22 cellular contexts compared by ENCODE assay signal in the genomic region with DNA sequence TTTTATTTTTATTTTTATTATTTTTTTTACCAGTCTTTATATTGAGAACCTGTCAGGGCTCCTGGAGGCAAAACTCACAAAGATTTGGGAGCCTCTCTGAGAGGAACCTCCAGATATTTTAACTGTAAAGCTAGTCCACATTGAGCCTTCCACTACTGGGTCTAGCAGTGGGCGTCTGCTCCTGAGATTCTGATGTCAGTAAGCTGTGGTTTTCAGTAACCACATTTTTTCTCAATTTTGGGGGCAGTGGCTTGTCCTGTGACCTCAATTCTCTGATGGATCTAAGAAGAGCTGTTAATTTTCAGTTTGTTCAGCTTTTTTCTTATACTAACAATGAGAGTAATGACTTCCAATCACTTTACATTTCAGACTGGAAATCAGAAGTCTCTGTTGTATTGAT. TPM values are rescaled to one million over a fixed set of nuclear protein-coding genes. Genes with fewer than 3 reads are reported as not detected.
DNase-seq lines count a peak whose midpoint lies in the region; ATAC-seq, FAIRE-seq and TF ChIP-seq lines count a peak whose summit lies in the region.
"Had no signal": no experiment of that assay in that cellular context is flagged by ENCODE, and none has a peak within 500 bp of the region (broad histone marks: within the 10 kb centered on the region; RNA-seq: fewer than 3 reads in every experiment).

No MANE protein-coding gene starts in this region.

- DNase-seq in natural killer cell (no peak), MV-4-11 (lab: John Stamatoyannopoulos, UW) (peak; percentile 45), astrocyte (ENCODE audit: low read depth) (no peak), HUDEP-2 (lab: John Stamatoyannopoulos, UW; ENCODE audit: unreplicated experiment in 76 of 76) (no peak), GM12891 (ENCODE audit: insufficient read length, low spot score) (no peak)
- no peak for DNase-seq in natural killer cell treated with Interleukin-12 subunit alpha and Interleukin-12 subunit beta and Interleukin-15 and Interleukin-18, amount 100 ng/mL, for 72 hours (ENCODE audit: low spot score)
- DNase-seq in activated naive CD4-positive, alpha-beta T cell treated with anti-CD3 and anti-CD28 coated beads for 36 hours = no peak
- DNase-seq in stimulated activated CD4-positive, alpha-beta T cell treated with anti-CD3 and anti-CD28 coated beads, Interleukin-4, amount 100 ng/mL, for 24 hours = no peak
- DNase-seq: DMS79, NCI-H1092, NCI-H146, NCI-H2081 treated with DMSO at 0.1 percent for 48 hours, NCI-H524, Peyer's patch, SK-N-SH had no signal

- intact Hi-C loops in natural killer cell (cut with micrococcal nuclease) = no loop called here
- intact Hi-C loops in activated naive CD4-positive, alpha-beta T cell treated with anti-CD3 and anti-CD28 coated beads for 36 hours (cut with micrococcal nuclease) = no loop called here

- TF ChIP-seq POLR2A in GM12891 (IDR thresholded peaks at IDR 0.05; ENCODE audit: low read depth, low read length) = no peak

- H3K4me2 ChIP-seq in astrocyte (ENCODE audit: low read length) = no peak overlapping the region
- H3K4me2 ChIP-seq: SK-N-SH had no signal

- H3K36me3 ChIP-seq in astrocyte (ENCODE audit: insufficient read depth, low read length) = no peaks in the 10 kb centered on the region
- H3K36me3 ChIP-seq: Peyer's patch had no signal

- H3K27ac Mint-ChIP-seq in natural killer cell = no peak overlapping the region
- H3K27ac Mint-ChIP-seq in natural killer cell treated with Interleukin-12 subunit alpha and Interleukin-12 subunit beta and Interleukin-15 and Interleukin-18, amount 100 ng/mL, for 72 hours = no peak overlapping the region
- H3K27ac Mint-ChIP-seq in astrocyte (ENCODE audit: unreplicated experiment) = no peak overlapping the region
- H3K27ac Mint-ChIP-seq in activated naive CD4-positive, alpha-beta T cell treated with anti-CD3 and anti-CD28 coated beads for 36 hours = no peak overlapping the region

- H3K4me1 Mint-ChIP-seq in natural killer cell (peaks cover 21 to 27% of the 10 kb centered on the region in 2 donors), astrocyte (ENCODE audit: low read depth, unreplicated experiment) (peaks cover 12% of the 10 kb centered on the region)
- peaks cover 10 to 12% of the 10 kb centered on the region in 2 donors for H3K4me1 Mint-ChIP-seq in natural killer cell treated with Interleukin-12 subunit alpha and Interleukin-12 subunit beta and Interleukin-15 and Interleukin-18, amount 100 ng/mL, for 72 hours (ENCODE audit: low read depth in 2 of 2)
- peaks cover 11% of the 10 kb centered on the region for H3K4me1 Mint-ChIP-seq in activated naive CD4-positive, alpha-beta T cell treated with anti-CD3 and anti-CD28 coated beads for 36 hours (ENCODE audit: low read depth)

- H3K79me2 ChIP-seq in astrocyte (ENCODE audit: insufficient read depth, low read length) = peaks cover 15% of the 10 kb centered on the region

- TF ChIP-seq CTCF in natural killer cell (IDR thresholded peaks at IDR 0.05) (no peak), astrocyte (IDR thresholded peaks at IDR 0.05; ENCODE audit: insufficient read depth, low read depth, low read length) (no peak)

- no peak overlapping the region for H3K4me3 ChIP-seq in astrocyte (ENCODE audit: insufficient read depth, low read depth, low read length)
- H3K4me3 ChIP-seq: BLaER1 treated with 17β-estradiol and CSF1 and Interleukin-3, amounts not matched to agents 10 nM and 100 nM; Peyer's patch had no signal

- no peaks in the 10 kb centered on the region for H3K9me3 ChIP-seq in astrocyte (ENCODE audit: insufficient read depth, low read depth, low read length)
- H3K9me3 ChIP-seq: Peyer's patch, SK-N-SH had no signal

- ATAC-seq in natural killer cell = peak in 2 of 3 donors; percentile 44 to 76
- ATAC-seq in natural killer cell treated with Interleukin-12 subunit alpha and Interleukin-12 subunit beta and Interleukin-15 and Interleukin-18, amount 100 ng/mL, for 72 hours = no peak
- ATAC-seq: Right ventricle myocardium inferior had no signal

- CTCF ChIA-PET in activated naive CD4-positive, alpha-beta T cell treated with anti-CD3 and anti-CD28 coated beads for 36 hours (lab: Charles Lee) = no interaction called here

- no peak overlapping the region for H3K9ac ChIP-seq in astrocyte (ENCODE audit: low read length)
- H3K9ac ChIP-seq: BLaER1 treated with 17β-estradiol and CSF1 and Interleukin-3, amounts not matched to agents 10 nM and 100 nM; SK-N-SH had no signal

- no peaks in the 10 kb centered on the region for H3K27me3 ChIP-seq in astrocyte (ENCODE audit: insufficient read depth, low read length)
- H3K27me3 ChIP-seq: BLaER1 treated with 17β-estradiol and CSF1 and Interleukin-3, amounts not matched to agents 10 nM and 100 nM; Peyer's patch had no signal

- no peaks in the 10 kb centered on the region for H3K4me1 ChIP-seq in astrocyte (ENCODE audit: insufficient read depth, low read length)
- H3K4me1 ChIP-seq: Peyer's patch had no signal

- H2AFZ ChIP-seq in astrocyte (ENCODE audit: low read depth, low read length) = no peak overlapping the region

- H3K36me3 Mint-ChIP-seq in natural killer cell (no peaks in the 10 kb centered on the region), astrocyte (ENCODE audit: low read depth, unreplicated experiment) (peaks cover 2% of the 10 kb centered on the region)
- no peaks in the 10 kb centered on the region for H3K36me3 Mint-ChIP-seq in natural killer cell treated with Interleukin-12 subunit alpha and Interleukin-12 subunit beta and Interleukin-15 and Interleukin-18, amount 100 ng/mL, for 72 hours
- peaks cover 7% of the 10 kb centered on the region for H3K36me3 Mint-ChIP-seq in activated naive CD4-positive, alpha-beta T cell treated with anti-CD3 and anti-CD28 coated beads for 36 hours (ENCODE audit: low read depth)

- H3K9me3 Mint-ChIP-seq in natural killer cell = no peaks in the 10 kb centered on the region
- no peaks in the 10 kb centered on the region for H3K9me3 Mint-ChIP-seq in natural killer cell treated with Interleukin-12 subunit alpha and Interleukin-12 subunit beta and Interleukin-15 and Interleukin-18, amount 100 ng/mL, for 72 hours
- H3K9me3 Mint-ChIP-seq in astrocyte (ENCODE audit: unreplicated experiment) = no peaks in the 10 kb centered on the region
- no peaks in the 10 kb centered on the region for H3K9me3 Mint-ChIP-seq in activated naive CD4-positive, alpha-beta T cell treated with anti-CD3 and anti-CD28 coated beads for 36 hours
- H3K9me3 Mint-ChIP-seq: CD8-positive, alpha-beta memory T cell had no signal

- peak; percentile 90 for FAIRE-seq in astrocyte (lab: Jason Lieb, UNC)
- no peak for FAIRE-seq in GM12891 (lab: Jason Lieb, UNC)
- FAIRE-seq: A204.1, D721Med, H1, HTR-8/SVneo had no signal

- no peak overlapping the region for H3K27ac ChIP-seq in astrocyte (ENCODE audit: low read depth, low read length)
- H3K27ac ChIP-seq: BLaER1 treated with 17β-estradiol and CSF1 and Interleukin-3, amounts not matched to agents 10 nM and 100 nM; Peyer's patch had no signal

- H3K27me3 Mint-ChIP-seq in natural killer cell (ENCODE audit: low read depth in 2 of 2) (no peaks in the 10 kb centered on the region), astrocyte (ENCODE audit: low read depth, unreplicated experiment) (no peaks in the 10 kb centered on the region)
- H3K27me3 Mint-ChIP-seq in natural killer cell treated with Interleukin-12 subunit alpha and Interleukin-12 subunit beta and Interleukin-15 and Interleukin-18, amount 100 ng/mL, for 72 hours = peaks cover 0 to 2% of the 10 kb centered on the region in 2 donors
- no peaks in the 10 kb centered on the region for H3K27me3 Mint-ChIP-seq in activated naive CD4-positive, alpha-beta T cell treated with anti-CD3 and anti-CD28 coated beads for 36 hours (ENCODE audit: low read depth)
- H3K27me3 Mint-ChIP-seq: CD8-positive, alpha-beta memory T cell had no signal

- no peak overlapping the region for H3K4me3 Mint-ChIP-seq in natural killer cell
- H3K4me3 Mint-ChIP-seq in natural killer cell treated with Interleukin-12 subunit alpha and Interleukin-12 subunit beta and Interleukin-15 and Interleukin-18, amount 100 ng/mL, for 72 hours = no peak overlapping the region
- H3K4me3 Mint-ChIP-seq in astrocyte (ENCODE audit: unreplicated experiment) = no peak overlapping the region
- H3K4me3 Mint-ChIP-seq in activated naive CD4-positive, alpha-beta T cell treated with anti-CD3 and anti-CD28 coated beads for 36 hours = no peak overlapping the region
- H3K4me3 Mint-ChIP-seq: CD8-positive, alpha-beta memory T cell had no signal

- peaks cover 5% of the 10 kb centered on the region for H4K20me1 ChIP-seq in astrocyte (ENCODE audit: insufficient read depth, low read length)
- H4K20me1 ChIP-seq: BLaER1 treated with 17β-estradiol and CSF1 and Interleukin-3, amounts not matched to agents 10 nM and 100 nM had no signal

TF ChIP-seq in GM12891, 5 proteins besides CTCF, POLR2A, EP300 and RAD21:
- TF ChIP-seq POU2F2 (IDR thresholded peaks at IDR 0.05; ENCODE audit: low read depth, low read length) = no peak
- no peak for TF ChIP-seq TAF1 (IDR thresholded peaks at IDR 0.05; ENCODE audit: low read depth, low read length)
TF ChIP-seq in GM12891: peak in this region for 0.

RNA-seq across cellular contexts. Expression of gene GPRASP1, which starts 23.6 kb away (rescaled TPM):
- total RNA-seq in natural killer cell = 10 to 100 TPM; 11.2 to 12.6 (median 12.2) TPM
- 1 to 10 TPM; 1.1 to 1.9 TPM for total RNA-seq in natural killer cell treated with Interleukin-12 subunit alpha and Interleukin-12 subunit beta and Interleukin-15 and Interleukin-18, amount 100 ng/mL, for 72 hours
- total RNA-seq in astrocyte = 2.3 and 2.7 TPM in 2 replicates
- 1 to 10 TPM; 3.5 to 4.0 TPM for total RNA-seq in activated naive CD4-positive, alpha-beta T cell treated with anti-CD3 and anti-CD28 coated beads for 36 hours
- polyA plus RNA-seq in GM12891 (2012; ENCODE audit: low read depth, missing spikeins) = 0.91 TPM

RNA-seq across cellular contexts. Expression of gene ARMCX5, which starts 28.3 kb away (rescaled TPM):
- 10 to 100 TPM in 2 of 3 donors, 1 to 10 TPM in 1; 9.0 to 13.3 (median 13.1) TPM for total RNA-seq in natural killer cell
- 1 to 10 TPM; 4.5 to 8.1 TPM for total RNA-seq in natural killer cell treated with Interleukin-12 subunit alpha and Interleukin-12 subunit beta and Interleukin-15 and Interleukin-18, amount 100 ng/mL, for 72 hours
- total RNA-seq in astrocyte = 8.1 and 9.6 TPM in 2 replicates
- total RNA-seq in activated naive CD4-positive, alpha-beta T cell treated with anti-CD3 and anti-CD28 coated beads for 36 hours = 10 to 100 TPM in 1 of 2 experiments, 1 to 10 TPM in 1; 9.5 to 11.4 TPM
- polyA plus RNA-seq in GM12891 (2012; ENCODE audit: low read depth, missing spikeins) = 9.5 TPM

Comparison
In these comparisons a context has a peak if more than half of its experiments do, and no peak if none do; other contexts are left out.
1. ATAC-seq: peak in natural killer cell (2 of 3); none in natural killer cell treated with Interleukin-12 subunit alpha and Interleukin-12 subunit beta and Interleukin-15 and Interleukin-18, amount 100 ng/mL, for 72 hours (0 of 2).